1 cellular context compared by ENCODE assay signal in genomic region chr7:5822742-5823503, GRCh38.
TF ChIP-seq lines count a peak whose summit lies in the region.

No MANE protein-coding gene starts in this region.

TF ChIP-seq in GM12878, 131 proteins besides CTCF, POLR2A, EP300 and RAD21 (continued from another document and continues in another):
- TF ChIP-seq, protein P1, sequence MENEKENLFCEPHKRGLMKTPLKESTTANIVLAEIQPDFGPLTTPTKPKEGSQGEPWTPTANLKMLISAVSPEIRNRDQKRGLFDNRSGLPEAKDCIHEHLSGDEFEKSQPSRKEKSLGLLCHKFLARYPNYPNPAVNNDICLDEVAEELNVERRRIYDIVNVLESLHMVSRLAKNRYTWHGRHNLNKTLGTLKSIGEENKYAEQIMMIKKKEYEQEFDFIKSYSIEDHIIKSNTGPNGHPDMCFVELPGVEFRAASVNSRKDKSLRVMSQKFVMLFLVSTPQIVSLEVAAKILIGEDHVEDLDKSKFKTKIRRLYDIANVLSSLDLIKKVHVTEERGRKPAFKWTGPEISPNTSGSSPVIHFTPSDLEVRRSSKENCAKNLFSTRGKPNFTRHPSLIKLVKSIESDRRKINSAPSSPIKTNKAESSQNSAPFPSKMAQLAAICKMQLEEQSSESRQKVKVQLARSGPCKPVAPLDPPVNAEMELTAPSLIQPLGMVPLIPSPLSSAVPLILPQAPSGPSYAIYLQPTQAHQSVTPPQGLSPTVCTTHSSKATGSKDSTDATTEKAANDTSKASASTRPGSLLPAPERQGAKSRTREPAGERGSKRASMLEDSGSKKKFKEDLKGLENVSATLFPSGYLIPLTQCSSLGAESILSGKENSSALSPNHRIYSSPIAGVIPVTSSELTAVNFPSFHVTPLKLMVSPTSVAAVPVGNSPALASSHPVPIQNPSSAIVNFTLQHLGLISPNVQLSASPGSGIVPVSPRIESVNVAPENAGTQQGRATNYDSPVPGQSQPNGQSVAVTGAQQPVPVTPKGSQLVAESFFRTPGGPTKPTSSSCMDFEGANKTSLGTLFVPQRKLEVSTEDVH (IDR thresholded peaks at IDR 0.05; ENCODE audit: low read depth, partially characterized antibody): no peak
- TF ChIP-seq ETV6 (conservative IDR thresholded peaks at IDR 0.05 in 1 of 2, IDR thresholded peaks at IDR 0.05 in 1 of 2; ENCODE audit: borderline replicate concordance in 1 of 2, low read depth in 1 of 2): no peak
- TF ChIP-seq ZNF687 (IDR thresholded peaks at IDR 0.05): peak; percentile 65; the same call in 1 of the 2 replicates
- no peak for TF ChIP-seq NRF1 (conservative IDR thresholded peaks at IDR 0.05; ENCODE audit: low read depth, low read length)
- TF ChIP-seq KDM1A (IDR thresholded peaks at IDR 0.05; ENCODE audit: borderline replicate concordance): no peak
- TF ChIP-seq NR2C2 (IDR thresholded peaks at IDR 0.05; ENCODE audit: borderline replicate concordance, control insufficient read depth, insufficient read length, low read depth): no peak
- TF ChIP-seq NR2C1 (IDR thresholded peaks at IDR 0.05): 0 out of 2 replicates have a peak, but pooled peaks have one; percentile 35
- TF ChIP-seq TARDBP (IDR thresholded peaks at IDR 0.05; ENCODE audit: borderline replicate concordance): 0 out of 2 replicates have a peak, but pooled peaks have one; percentile 54
- TF ChIP-seq, protein P2, sequence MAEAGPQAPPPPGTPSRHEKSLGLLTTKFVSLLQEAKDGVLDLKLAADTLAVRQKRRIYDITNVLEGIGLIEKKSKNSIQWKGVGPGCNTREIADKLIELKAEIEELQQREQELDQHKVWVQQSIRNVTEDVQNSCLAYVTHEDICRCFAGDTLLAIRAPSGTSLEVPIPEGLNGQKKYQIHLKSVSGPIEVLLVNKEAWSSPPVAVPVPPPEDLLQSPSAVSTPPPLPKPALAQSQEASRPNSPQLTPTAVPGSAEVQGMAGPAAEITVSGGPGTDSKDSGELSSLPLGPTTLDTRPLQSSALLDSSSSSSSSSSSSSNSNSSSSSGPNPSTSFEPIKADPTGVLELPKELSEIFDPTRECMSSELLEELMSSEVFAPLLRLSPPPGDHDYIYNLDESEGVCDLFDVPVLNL (IDR thresholded peaks at IDR 0.05; ENCODE audit: low read depth, low read length): no peak
- TF ChIP-seq HDAC6 (IDR thresholded peaks at IDR 0.05; ENCODE audit: unreplicated experiment): no peak
- no peak for TF ChIP-seq NFXL1 (IDR thresholded peaks at IDR 0.05; ENCODE audit: borderline replicate concordance)
- TF ChIP-seq, protein P3, sequence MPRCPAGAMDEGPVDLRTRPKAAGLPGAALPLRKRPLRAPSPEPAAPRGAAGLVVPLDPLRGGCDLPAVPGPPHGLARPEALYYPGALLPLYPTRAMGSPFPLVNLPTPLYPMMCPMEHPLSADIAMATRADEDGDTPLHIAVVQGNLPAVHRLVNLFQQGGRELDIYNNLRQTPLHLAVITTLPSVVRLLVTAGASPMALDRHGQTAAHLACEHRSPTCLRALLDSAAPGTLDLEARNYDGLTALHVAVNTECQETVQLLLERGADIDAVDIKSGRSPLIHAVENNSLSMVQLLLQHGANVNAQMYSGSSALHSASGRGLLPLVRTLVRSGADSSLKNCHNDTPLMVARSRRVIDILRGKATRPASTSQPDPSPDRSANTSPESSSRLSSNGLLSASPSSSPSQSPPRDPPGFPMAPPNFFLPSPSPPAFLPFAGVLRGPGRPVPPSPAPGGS (IDR thresholded peaks at IDR 0.05; ENCODE audit: borderline replicate concordance, insufficient read depth, low read depth, low read length, poor library complexity, severe bottlenecking): no peak
- TF ChIP-seq, protein P4, sequence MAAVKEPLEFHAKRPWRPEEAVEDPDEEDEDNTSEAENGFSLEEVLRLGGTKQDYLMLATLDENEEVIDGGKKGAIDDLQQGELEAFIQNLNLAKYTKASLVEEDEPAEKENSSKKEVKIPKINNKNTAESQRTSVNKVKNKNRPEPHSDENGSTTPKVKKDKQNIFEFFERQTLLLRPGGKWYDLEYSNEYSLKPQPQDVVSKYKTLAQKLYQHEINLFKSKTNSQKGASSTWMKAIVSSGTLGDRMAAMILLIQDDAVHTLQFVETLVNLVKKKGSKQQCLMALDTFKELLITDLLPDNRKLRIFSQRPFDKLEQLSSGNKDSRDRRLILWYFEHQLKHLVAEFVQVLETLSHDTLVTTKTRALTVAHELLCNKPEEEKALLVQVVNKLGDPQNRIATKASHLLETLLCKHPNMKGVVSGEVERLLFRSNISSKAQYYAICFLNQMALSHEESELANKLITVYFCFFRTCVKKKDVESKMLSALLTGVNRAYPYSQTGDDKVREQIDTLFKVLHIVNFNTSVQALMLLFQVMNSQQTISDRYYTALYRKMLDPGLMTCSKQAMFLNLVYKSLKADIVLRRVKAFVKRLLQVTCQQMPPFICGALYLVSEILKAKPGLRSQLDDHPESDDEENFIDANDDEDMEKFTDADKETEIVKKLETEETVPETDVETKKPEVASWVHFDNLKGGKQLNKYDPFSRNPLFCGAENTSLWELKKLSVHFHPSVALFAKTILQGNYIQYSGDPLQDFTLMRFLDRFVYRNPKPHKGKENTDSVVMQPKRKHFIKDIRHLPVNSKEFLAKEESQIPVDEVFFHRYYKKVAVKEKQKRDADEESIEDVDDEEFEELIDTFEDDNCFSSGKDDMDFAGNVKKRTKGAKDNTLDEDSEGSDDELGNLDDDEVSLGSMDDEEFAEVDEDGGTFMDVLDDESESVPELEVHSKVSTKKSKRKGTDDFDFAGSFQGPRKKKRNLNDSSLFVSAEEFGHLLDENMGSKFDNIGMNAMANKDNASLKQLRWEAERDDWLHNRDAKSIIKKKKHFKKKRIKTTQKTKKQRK (IDR thresholded peaks at IDR 0.05; ENCODE audit: low read depth, low read length): no peak
- 0 out of 2 replicates have a peak, but pooled peaks have one; percentile 13 for TF ChIP-seq NR2F1 (conservative IDR thresholded peaks at IDR 0.05)
- TF ChIP-seq ZBTB4 (CRISPR knock-in tag; IDR thresholded peaks at IDR 0.05): no peak
- no peak for TF ChIP-seq BMI1 (IDR thresholded peaks at IDR 0.05; ENCODE audit: borderline replicate concordance)
- TF ChIP-seq CHD2 (IDR thresholded peaks at IDR 0.05; ENCODE audit: borderline replicate concordance, low read depth, low read length): no peak
- no peak for TF ChIP-seq HDAC2 (IDR thresholded peaks at IDR 0.05)
- no peak for TF ChIP-seq DPF2 (IDR thresholded peaks at IDR 0.05)
- no peak for TF ChIP-seq STAT3 (IDR thresholded peaks at IDR 0.05; ENCODE audit: low read depth, low read length)
- peak; percentile 85 for TF ChIP-seq ZBTB40 (IDR thresholded peaks at IDR 0.05; ENCODE audit: borderline replicate concordance)
- no peak for TF ChIP-seq SUPT20H (IDR thresholded peaks at IDR 0.05; ENCODE audit: borderline replicate concordance, control insufficient read depth, low read depth, low read length)
- TF ChIP-seq PML (IDR thresholded peaks at IDR 0.05; ENCODE audit: low read length): no peak
- TF ChIP-seq POLR2AphosphoS2 (IDR thresholded peaks at IDR 0.05; ENCODE audit: low read depth, low read length): no peak
- no peak for TF ChIP-seq ZBTB33 (IDR thresholded peaks at IDR 0.05)
- TF ChIP-seq SMAD1 (IDR thresholded peaks at IDR 0.05; ENCODE audit: low read depth, partially characterized antibody): no peak
- peak; percentile 43; the same call in 1 of the 2 replicates for TF ChIP-seq MXI1 (IDR thresholded peaks at IDR 0.05; ENCODE audit: low read depth, low read length)
- TF ChIP-seq LARP7 (IDR thresholded peaks at IDR 0.05): 0 out of 2 replicates have a peak, but pooled peaks have one; percentile 30
- no peak for TF ChIP-seq BACH1 (IDR thresholded peaks at IDR 0.05; ENCODE audit: borderline replicate concordance)
- no peak for TF ChIP-seq EGR1 (IDR thresholded peaks at IDR 0.05; ENCODE audit: borderline replicate concordance in 1 of 2, low read depth in 2 of 2, low read length in 2 of 2)
- peak; percentile 76 for TF ChIP-seq CBFB (IDR thresholded peaks at IDR 0.05; ENCODE audit: low read depth)
- TF ChIP-seq MEF2A (IDR thresholded peaks at IDR 0.05; ENCODE audit: insufficient read depth, low read depth, low read length): no peak
- TF ChIP-seq SP1 (IDR thresholded peaks at IDR 0.05; ENCODE audit: low read depth, low read length): peak; percentile 28
- TF ChIP-seq WRNIP1 (IDR thresholded peaks at IDR 0.05; ENCODE audit: borderline replicate concordance, low read depth, low read length): no peak
- TF ChIP-seq CHD4 (IDR thresholded peaks at IDR 0.05): no peak
- no peak for TF ChIP-seq GATAD2B (conservative IDR thresholded peaks at IDR 0.05; ENCODE audit: low read depth)
- TF ChIP-seq ZNF622 (IDR thresholded peaks at IDR 0.05): no peak
